25 cellular contexts compared by ENCODE assay signal in the genomic region with DNA sequence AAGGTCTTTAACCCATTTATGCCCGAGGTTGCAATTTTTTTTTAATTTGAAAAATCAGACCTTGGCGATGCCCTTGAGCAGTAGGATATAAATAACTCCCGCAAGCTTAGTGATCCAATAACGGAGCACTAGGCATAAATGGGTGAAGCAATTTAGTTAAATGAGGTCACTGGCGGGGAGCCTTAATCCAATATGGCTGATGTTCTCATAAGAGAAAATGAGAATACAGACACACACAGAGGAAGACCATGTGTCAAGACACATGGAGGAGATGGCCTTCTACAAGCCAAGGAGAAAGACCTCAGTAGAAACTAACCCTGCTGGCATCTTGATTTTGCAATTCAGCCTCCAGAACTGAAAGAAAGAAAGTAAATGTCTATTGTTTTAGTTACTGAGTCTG. TPM values are rescaled to one million over a fixed set of nuclear protein-coding genes. Genes with fewer than 3 reads are reported as not detected.
DNase-seq lines count a peak whose midpoint lies in the region; ATAC-seq, FAIRE-seq and TF ChIP-seq lines count a peak whose summit lies in the region.
"Had no signal": no experiment of that assay in that cellular context is flagged by ENCODE, and none has a peak within 500 bp of the region (broad histone marks: within the 10 kb centered on the region; RNA-seq: fewer than 3 reads in every experiment).

No MANE protein-coding gene starts in this region.

- TF ChIP-seq POLR2A in NB4 (IDR thresholded peaks at IDR 0.05; ENCODE audit: extremely low read depth, insufficient read length) = no peak

- TF ChIP-seq CTCF in NB4 (IDR thresholded peaks at IDR 0.05; ENCODE audit: low read depth, low read length) = no peak

- peak overlapping the region; percentile 95 for H3K27ac Mint-ChIP-seq in activated T-cell treated with anti-CD3 and anti-CD28 coated beads, Interleukin-2, amount 50 U/mL, for 24 hours
- H3K27ac Mint-ChIP-seq in activated T-helper 2 cell treated with anti-CD3 and anti-CD28 coated beads, Interferon-gamma antibody, Interleukin-2, Interleukin-4, amounts not matched to agents 10 μg/mL and 5 μg/mL and 100 μg/mL, durations not matched to agents 14 hours and 24 hours and 36 hours = peak overlapping the region; percentile 90

- ATAC-seq in HG02970 (IDR thresholded peaks at IDR 0.05; ENCODE audit: low FRiP score, unreplicated experiment) = no peak
- ATAC-seq: gastroesophageal sphincter, left cardiac atrium had no signal

- H3K36me3 Mint-ChIP-seq in activated T-cell treated with anti-CD3 and anti-CD28 coated beads, Interleukin-2, amount 50 U/mL, for 24 hours (ENCODE audit: low read depth) = peaks cover 48% of the 10 kb centered on the region
- peaks cover 37% of the 10 kb centered on the region for H3K36me3 Mint-ChIP-seq in activated T-helper 2 cell treated with anti-CD3 and anti-CD28 coated beads, Interferon-gamma antibody, Interleukin-2, Interleukin-4, amounts not matched to agents 10 μg/mL and 5 μg/mL and 100 μg/mL, durations not matched to agents 14 hours and 24 hours and 36 hours (ENCODE audit: low read depth)

- peaks cover 3% of the 10 kb centered on the region for H3K9me3 Mint-ChIP-seq in activated T-cell treated with anti-CD3 and anti-CD28 coated beads, Interleukin-2, amount 50 U/mL, for 24 hours
- H3K9me3 Mint-ChIP-seq in activated T-helper 2 cell treated with anti-CD3 and anti-CD28 coated beads, Interferon-gamma antibody, Interleukin-2, Interleukin-4, amounts not matched to agents 10 μg/mL and 5 μg/mL and 100 μg/mL, durations not matched to agents 14 hours and 24 hours and 36 hours = peaks cover 21% of the 10 kb centered on the region

- H3K36me3 ChIP-seq in small intestine (ENCODE audit: control insufficient read depth in 2 of 2, insufficient read depth in 2 of 2, low read length in 2 of 2) = no peaks in the 10 kb centered on the region
- H3K36me3 ChIP-seq: BLaER1 treated with 17β-estradiol and CSF1 and Interleukin-3, amounts not matched to agents 10 nM and 100 nM; gastroesophageal sphincter had no signal

- H3K27me3 Mint-ChIP-seq in activated T-cell treated with anti-CD3 and anti-CD28 coated beads, Interleukin-2, amount 50 U/mL, for 24 hours = no peaks in the 10 kb centered on the region
- no peaks in the 10 kb centered on the region for H3K27me3 Mint-ChIP-seq in activated T-helper 2 cell treated with anti-CD3 and anti-CD28 coated beads, Interferon-gamma antibody, Interleukin-2, Interleukin-4, amounts not matched to agents 10 μg/mL and 5 μg/mL and 100 μg/mL, durations not matched to agents 14 hours and 24 hours and 36 hours (ENCODE audit: low read depth)

- DNase-seq in activated T-cell treated with anti-CD3 and anti-CD28 coated beads, Interleukin-2, amount 50 U/mL, for 24 hours = no peak
- DNase-seq in activated T-cell treated with anti-CD3 and anti-CD28 coated beads, Interleukin-2, amount 50 U/mL, for 48 hours = no peak
- DNase-seq in NB4 (ENCODE audit: low read depth) (peak; percentile 41), small intestine (no peak), HT-29 (ENCODE audit: low spot score) (no peak), superior temporal gyrus (ENCODE audit: extremely low spot score) (no peak)
- DNase-seq in activated T-helper 2 cell treated with anti-CD3 and anti-CD28 coated beads, Interferon-gamma antibody, Interleukin-2, Interleukin-4, amounts not matched to agents 10 μg/mL and 5 μg/mL and 100 μg/mL, durations not matched to agents 14 hours and 24 hours and 36 hours (ENCODE audit: low spot score) = no peak
- DNase-seq: amygdala; DMS153; left cardiac atrium; NCI-H774; PC-9; stimulated activated CD4-positive, alpha-beta T cell treated with anti-CD3 and anti-CD28 coated beads, Interleukin-4, amount 100 ng/mL, for 1 hour; T1000 had no signal

- H3K27ac ChIP-seq in small intestine (ENCODE audit: low read depth in 1 of 2, low read length in 1 of 2) = peak overlapping the region; percentile 52 to 66
- H3K27ac ChIP-seq: BLaER1 treated with 17β-estradiol and CSF1 and Interleukin-3, amounts not matched to agents 10 nM and 100 nM; gastroesophageal sphincter; PC-9 had no signal

- whole genome bisulfite sequencing in small intestine, 3 donors = 80 to 84% (median 80%) methylated on average over 5 of the region's 5 CpGs

- H3K4me3 ChIP-seq in NB4 (ENCODE audit: low read depth, low read length) (no peak overlapping the region), small intestine (ENCODE audit: low read depth in 1 of 2, low read length in 2 of 2) (peak overlapping the region in 1 of 2 donors; percentile 41)
- H3K4me3 ChIP-seq: BLaER1 treated with 17β-estradiol and CSF1 and Interleukin-3, amounts not matched to agents 10 nM and 100 nM; gastroesophageal sphincter; PC-9 had no signal

- peak overlapping the region; percentile 79 for H3K4me3 Mint-ChIP-seq in activated T-cell treated with anti-CD3 and anti-CD28 coated beads, Interleukin-2, amount 50 U/mL, for 24 hours
- H3K4me3 Mint-ChIP-seq in activated T-helper 2 cell treated with anti-CD3 and anti-CD28 coated beads, Interferon-gamma antibody, Interleukin-2, Interleukin-4, amounts not matched to agents 10 μg/mL and 5 μg/mL and 100 μg/mL, durations not matched to agents 14 hours and 24 hours and 36 hours (ENCODE audit: low read depth) = peak overlapping the region; percentile 83

- no peaks in the 10 kb centered on the region for H3K4me1 ChIP-seq in small intestine (ENCODE audit: control insufficient read depth in 2 of 2, insufficient read depth in 1 of 2, low read depth in 1 of 2, low read length in 1 of 2)
- H3K4me1 ChIP-seq: gastroesophageal sphincter had no signal

- H3K27me3 ChIP-seq in small intestine (ENCODE audit: control insufficient read depth in 2 of 2, insufficient read depth in 2 of 2, low read length in 2 of 2) = no peaks in the 10 kb centered on the region
- H3K27me3 ChIP-seq: BLaER1 treated with 17β-estradiol and CSF1 and Interleukin-3, amounts not matched to agents 10 nM and 100 nM had no signal

- no peaks in the 10 kb centered on the region for H3K9me3 ChIP-seq in small intestine (ENCODE audit: control insufficient read depth, low read depth)
- H3K9me3 ChIP-seq: gastroesophageal sphincter had no signal

- FAIRE-seq in small intestine (lab: Jason Lieb, UNC) = no peak
- FAIRE-seq: GM12891, H54, HTR-8/SVneo had no signal

- peaks cover 92% of the 10 kb centered on the region for H3K4me1 Mint-ChIP-seq in activated T-cell treated with anti-CD3 and anti-CD28 coated beads, Interleukin-2, amount 50 U/mL, for 24 hours (ENCODE audit: low read depth)
- H3K4me1 Mint-ChIP-seq in activated T-helper 2 cell treated with anti-CD3 and anti-CD28 coated beads, Interferon-gamma antibody, Interleukin-2, Interleukin-4, amounts not matched to agents 10 μg/mL and 5 μg/mL and 100 μg/mL, durations not matched to agents 14 hours and 24 hours and 36 hours (ENCODE audit: low read depth) = peaks cover 85% of the 10 kb centered on the region

- intact Hi-C loops in activated T-helper 2 cell treated with anti-CD3 and anti-CD28 coated beads, Interferon-gamma antibody, Interleukin-2, Interleukin-4, amounts not matched to agents 10 μg/mL and 5 μg/mL and 100 μg/mL, durations not matched to agents 14 hours and 24 hours and 36 hours (cut with micrococcal nuclease) = loop anchor here (1.0 kb wide), 1 partner anchor 77 kb away; no protein-coding TSS in a partner anchor

RNA-seq across cellular contexts. Expression of gene SIRPG, which starts 0.7 kb away (rescaled TPM):
- total RNA-seq in activated T-helper 2 cell treated with anti-CD3 and anti-CD28 coated beads, Interferon-gamma antibody, Interleukin-2, Interleukin-4, amounts not matched to agents 10 μg/mL and 5 μg/mL and 100 μg/mL, durations not matched to agents 14 hours and 24 hours and 36 hours = 25.1 and 28.7 TPM in 2 replicates
- polyA plus RNA-seq in small intestine = 1 to 10 TPM in 1 of 3 donors, under 1 TPM in 2; 0.89 to 2.2 (median 0.98) TPM
- not detected in 2 replicates for total RNA-seq in HT-29 (2014; rRNA removed; shearing (Covaris generic))
- total RNA-seq: A673, cardiac septum, mesenteric fat pad, pulmonary artery endothelial cell, SK-MEL-5 had no signal

RNA-seq across cellular contexts. Expression of gene SIRPB1, which starts 37.0 kb away (rescaled TPM):
- 0.67 and 1.6 TPM in 2 replicates for total RNA-seq in activated T-helper 2 cell treated with anti-CD3 and anti-CD28 coated beads, Interferon-gamma antibody, Interleukin-2, Interleukin-4, amounts not matched to agents 10 μg/mL and 5 μg/mL and 100 μg/mL, durations not matched to agents 14 hours and 24 hours and 36 hours
- under 1 TPM in 2 of 3 donors, not detected in 1; 0.22 to 0.54 TPM for polyA plus RNA-seq in small intestine
- total RNA-seq in HT-29 (2014; rRNA removed; shearing (Covaris generic)) = 0.47 TPM in 1 of 2 replicates, not detected in the other
- total RNA-seq: A673 had no signal

Comparison
In these comparisons a context has a peak if more than half of its experiments do, and no peak if none do; other contexts are left out.
1. RNA of gene SIRPG, which starts 0.7 kb away (total RNA-seq): 25.1 to 28.7 TPM in activated T-helper 2 cell treated with anti-CD3 and anti-CD28 coated beads, Interferon-gamma antibody, Interleukin-2, Interleukin-4, amounts not matched to agents 10 μg/mL and 5 μg/mL and 100 μg/mL, durations not matched to agents 14 hours and 24 hours and 36 hours; not detected in HT-29; every median in the first group is over 10 times any median in the second.